ENCODE assay signal across 15 cellular contexts in genomic region chr5:19927919-19928318, GRCh38.
DNase-seq lines count a peak whose midpoint lies in the region; ATAC-seq and TF ChIP-seq lines count a peak whose summit lies in the region.
"Had no signal": no experiment of that assay in that cellular context is flagged by ENCODE, and none has a peak within 500 bp of the region (broad histone marks: within the 10 kb centered on the region; RNA-seq: fewer than 3 reads in every experiment).

No MANE protein-coding gene starts in this region.

- H3K4ac ChIP-seq in mesenchymal stem cell (ENCODE audit: low read depth in 1 of 2, low read length in 2 of 2) = no peak overlapping the region

- DNase-seq in NCI-H446 treated with DMSO at 0.1 percent for 48 hours (lab: John Stamatoyannopoulos, UW) (peak; percentile 54), endodermal cell (peak; percentile 81), mesenchymal stem cell (peak; percentile 79), NCI-H1694 treated with DMSO at 0.1 percent for 48 hours (lab: John Stamatoyannopoulos, UW) (no peak), stomach (no peak)
- no peak for DNase-seq in NK-92 treated with Interleukin-12 subunit alpha and Interleukin-12 subunit beta, amount 100 ng/mL, for 24 hours (lab: John Stamatoyannopoulos, UW)
- DNase-seq in effector memory CD8-positive, alpha-beta T cell = no peak
- DNase-seq: activated CD4-positive, alpha-beta T cell treated with anti-CD3 and anti-CD28 coated beads, Interleukin-2, amount 10 ng/mL, durations not matched to agents 7 days and 5 days; effector CD8-positive, alpha-beta T cell; glutamatergic neuron; midbrain; stimulated activated CD4-positive, alpha-beta T cell treated with anti-CD3 and anti-CD28 coated beads, Interleukin-12 subunit alpha, Interleukin-12 subunit beta, amount 100 ng/mL, for 4 hours; testis had no signal

- no peak for TF ChIP-seq POLR2A in stomach (IDR thresholded peaks at IDR 0.05)

- intact Hi-C loops in stomach (cut with DNase I; ENCODE audit: low total_unique reads) = no loop called here

- H2BK120ac ChIP-seq in mesenchymal stem cell (ENCODE audit: low read depth, low read length) = no peak overlapping the region

- TF ChIP-seq CTCF in endodermal cell (conservative IDR thresholded peaks at IDR 0.05) (no peak), stomach (IDR thresholded peaks at IDR 0.05) (no peak)

- H2BK15ac ChIP-seq in mesenchymal stem cell (ENCODE audit: low read depth, poor library complexity, severe bottlenecking) = no peak overlapping the region

- no peak for TF ChIP-seq EP300 in stomach (IDR thresholded peaks at IDR 0.05)

- H3K27me3 ChIP-seq in HUES48 (ENCODE audit: control insufficient read depth, insufficient read depth, low read length) (no peaks in the 10 kb centered on the region; the same call in 1 of the 2 replicates), endodermal cell (ENCODE audit: control insufficient read depth, insufficient read depth, low read length, poor library complexity, severe bottlenecking) (no peaks in the 10 kb centered on the region), mesenchymal stem cell (ENCODE audit: control insufficient read depth in 1 of 2, insufficient read depth in 1 of 2, low read length in 2 of 2) (no peaks in the 10 kb centered on the region), stomach (no peaks in the 10 kb centered on the region)
- H3K27me3 ChIP-seq: testis had no signal

- no peaks in the 10 kb centered on the region for H3K9me3 Mint-ChIP-seq in endodermal cell
- H3K9me3 Mint-ChIP-seq in effector memory CD8-positive, alpha-beta T cell = peaks cover 7 to 9% of the 10 kb centered on the region in 2 donors

- peak overlapping the region; percentile 85 for H3K27ac ChIP-seq in HUES48 (ENCODE audit: low read depth, low read length)
- peak overlapping the region; percentile 13 for H3K27ac ChIP-seq in endodermal cell (ENCODE audit: low read depth, low read length)
- no peak overlapping the region for H3K27ac ChIP-seq in mesenchymal stem cell (ENCODE audit: low read length, poor library complexity, severe bottlenecking)
- no peak overlapping the region for H3K27ac ChIP-seq in stomach
- H3K27ac ChIP-seq: testis had no signal

- 17 to 18% methylated on average over 1 to 3 of the region's 3 CpGs for WGBS in endodermal cell (ENCODE audit: insufficient coverage in 1 of 2, insufficient read length in 1 of 2), 2 experiments
- WGBS in mesenchymal stem cell = 8% methylated on average over 2 of the region's 3 CpGs
- 38 to 52% (median 44%) methylated on average over 3 of the region's 3 CpGs for WGBS in stomach, 5 donors

- no peak for ATAC-seq in effector memory CD8-positive, alpha-beta T cell (replicated peaks)

- H3K18ac ChIP-seq in mesenchymal stem cell (ENCODE audit: low read depth in 1 of 2, low read length in 2 of 2) = no peak overlapping the region

- no peak overlapping the region for H3K4me3 Mint-ChIP-seq in endodermal cell
- H3K4me3 Mint-ChIP-seq in effector memory CD8-positive, alpha-beta T cell = no peak overlapping the region
- H3K4me3 Mint-ChIP-seq: activated CD4-positive, alpha-beta T cell treated with anti-CD3 and anti-CD28 coated beads, Interleukin-2, amount 10 ng/mL, durations not matched to agents 7 days and 5 days; CD14-positive monocyte had no signal

- no peak overlapping the region for H3K27ac Mint-ChIP-seq in endodermal cell
- no peak overlapping the region for H3K27ac Mint-ChIP-seq in effector memory CD8-positive, alpha-beta T cell
- H3K27ac Mint-ChIP-seq: activated CD4-positive, alpha-beta T cell treated with anti-CD3 and anti-CD28 coated beads, Interleukin-2, amount 10 ng/mL, durations not matched to agents 7 days and 5 days; CD14-positive monocyte had no signal

- H3K9ac ChIP-seq in HUES48 (ENCODE audit: low read depth, low read length) (no peak overlapping the region), endodermal cell (ENCODE audit: extremely low read depth, low read length, poor library complexity, severe bottlenecking) (no peak overlapping the region), mesenchymal stem cell (ENCODE audit: low read length) (peak overlapping the region; percentile 67)

- H2BK12ac ChIP-seq in mesenchymal stem cell (ENCODE audit: low read length in 2 of 2) = no peak overlapping the region

- no peak overlapping the region for H2BK5ac ChIP-seq in mesenchymal stem cell (ENCODE audit: low read depth, low read length, poor library complexity, severe bottlenecking)

- H3K14ac ChIP-seq in mesenchymal stem cell (ENCODE audit: low read length in 2 of 2) = no peak overlapping the region

- H3K36me3 Mint-ChIP-seq in endodermal cell (ENCODE audit: low read depth) = no peaks in the 10 kb centered on the region
- H3K36me3 Mint-ChIP-seq in effector memory CD8-positive, alpha-beta T cell (ENCODE audit: insufficient read depth) = no peaks in the 10 kb centered on the region
- H3K36me3 Mint-ChIP-seq: CD14-positive monocyte had no signal

- H3K9me3 ChIP-seq in HUES48 (ENCODE audit: control insufficient read depth, insufficient read depth, low read length) (no peaks in the 10 kb centered on the region), endodermal cell (ENCODE audit: control insufficient read depth, low read length) (no peaks in the 10 kb centered on the region), mesenchymal stem cell (ENCODE audit: control insufficient read depth, low read length) (no peaks in the 10 kb centered on the region), stomach (no peaks in the 10 kb centered on the region)
- H3K9me3 ChIP-seq: testis had no signal

- no peak overlapping the region for H3K4me2 ChIP-seq in mesenchymal stem cell (ENCODE audit: low read length, poor library complexity, severe bottlenecking)

- no peak overlapping the region for H3K23ac ChIP-seq in mesenchymal stem cell (ENCODE audit: low read length in 2 of 2)

- H2AFZ ChIP-seq in mesenchymal stem cell (ENCODE audit: low read depth, low read length) = no peak overlapping the region

- no peak overlapping the region for H4K91ac ChIP-seq in mesenchymal stem cell (ENCODE audit: low read length)

- no peak overlapping the region for H4K8ac ChIP-seq in mesenchymal stem cell (ENCODE audit: low read length)

- H3K4me1 ChIP-seq in HUES48 (ENCODE audit: control insufficient read depth, insufficient read depth, low read length) (peaks cover 49% of the 10 kb centered on the region), endodermal cell (ENCODE audit: control insufficient read depth, insufficient read depth, low read length) (peaks cover 18% of the 10 kb centered on the region), mesenchymal stem cell (ENCODE audit: control insufficient read depth, insufficient read depth, low read depth, low read length) (peaks cover 1% of the 10 kb centered on the region), stomach (peaks cover 0 to 3% (median 0%) of the 10 kb centered on the region in 4 donors)
- H3K4me1 ChIP-seq: testis had no signal

- peaks cover 39% of the 10 kb centered on the region for H3K4me1 Mint-ChIP-seq in endodermal cell
- H3K4me1 Mint-ChIP-seq in effector memory CD8-positive, alpha-beta T cell (ENCODE audit: low read depth in 2 of 2) = no peaks in the 10 kb centered on the region
- H3K4me1 Mint-ChIP-seq: activated CD4-positive, alpha-beta T cell treated with anti-CD3 and anti-CD28 coated beads, Interleukin-2, amount 10 ng/mL, durations not matched to agents 7 days and 5 days; CD14-positive monocyte had no signal

- H2AK5ac ChIP-seq in mesenchymal stem cell (ENCODE audit: low read length, severe bottlenecking) = peak overlapping the region; percentile 70

- peaks cover 1% of the 10 kb centered on the region for H3K27me3 Mint-ChIP-seq in endodermal cell (ENCODE audit: insufficient read depth)
- H3K27me3 Mint-ChIP-seq in effector memory CD8-positive, alpha-beta T cell = no peaks in the 10 kb centered on the region
- H3K27me3 Mint-ChIP-seq: activated CD4-positive, alpha-beta T cell treated with anti-CD3 and anti-CD28 coated beads, Interleukin-2, amount 10 ng/mL, durations not matched to agents 7 days and 5 days had no signal

- H3K36me3 ChIP-seq in HUES48 (ENCODE audit: control insufficient read depth, insufficient read depth, low read length) (no peaks in the 10 kb centered on the region), endodermal cell (ENCODE audit: control insufficient read depth, insufficient read depth, low read length) (no peaks in the 10 kb centered on the region), mesenchymal stem cell (ENCODE audit: control insufficient read depth in 1 of 2, insufficient read depth in 2 of 2, low read depth in 1 of 2, low read length in 2 of 2) (no peaks in the 10 kb centered on the region), stomach (no peaks in the 10 kb centered on the region)

- no peaks in the 10 kb centered on the region for H3K79me1 ChIP-seq in mesenchymal stem cell (replicated peaks; ENCODE audit: low read length, poor library complexity, severe bottlenecking)

- H3K4me3 ChIP-seq in HUES48 (ENCODE audit: low read depth, low read length) = 0 out of 2 replicates have a peak overlapping the region, but pooled peaks have one; percentile 15
- no peak overlapping the region for H3K4me3 ChIP-seq in endodermal cell (ENCODE audit: low read length)
- no peak overlapping the region for H3K4me3 ChIP-seq in mesenchymal stem cell (ENCODE audit: insufficient read depth in 1 of 2, low read depth in 1 of 2, low read length in 2 of 2)
- no peak overlapping the region for H3K4me3 ChIP-seq in stomach
- H3K4me3 ChIP-seq: testis had no signal

Comparison
In these comparisons a context has a peak if more than half of its experiments do, and no peak if none do; other contexts are left out.
1. H3K27ac ChIP-seq: peak in HUES48 (single experiment) and endodermal cell (single experiment); none in mesenchymal stem cell (single experiment) and stomach (0 of 5).
2. DNase-seq: peak in NCI-H446 treated with DMSO at 0.1 percent for 48 hours (single experiment), endodermal cell (single experiment) and mesenchymal stem cell (single experiment); none in NK-92 treated with Interleukin-12 subunit alpha and Interleukin-12 subunit beta, amount 100 ng/mL, for 24 hours (single experiment), NCI-H1694 treated with DMSO at 0.1 percent for 48 hours (single experiment), effector memory CD8-positive, alpha-beta T cell (0 of 3) and stomach (single experiment).